ENCODE assay signal across 14 cellular contexts in genomic region chr12:2432856-2433255, GRCh38.
DNase-seq lines count a peak whose midpoint lies in the region; ATAC-seq and TF ChIP-seq lines count a peak whose summit lies in the region.
"Had no signal": no experiment of that assay in that cellular context is flagged by ENCODE, and none has a peak within 500 bp of the region (broad histone marks: within the 10 kb centered on the region; RNA-seq: fewer than 3 reads in every experiment).

No MANE protein-coding gene starts in this region.

- WGBS in aorta, 2 donors, result 84 to 89% methylated on average over 5 of the region's 5 CpGs

- no peak overlapping the region for H3K9ac ChIP-seq in muscle layer of colon (ENCODE audit: low read length)

- H3K4me3 ChIP-seq in left ventricle myocardium inferior (no peak overlapping the region), right atrium auricular region (no peak overlapping the region), muscle layer of colon (ENCODE audit: low read depth in 1 of 2, low read length in 2 of 2) (no peak overlapping the region), thoracic aorta (no peak overlapping the region), aorta (ENCODE audit: low read length in 2 of 2) (no peak overlapping the region)
- H3K4me3 ChIP-seq: A549, GM23338 had no signal

- intact Hi-C loops in left ventricle myocardium inferior (cut with micrococcal nuclease), result no loop called here
- intact Hi-C loops in aorta (cut with DNase I), result no loop called here

- peaks cover 81% of the 10 kb centered on the region for H3K4me1 ChIP-seq in left ventricle myocardium inferior
- peaks cover 0 to 27% of the 10 kb centered on the region in 2 donors for H3K4me1 ChIP-seq in right atrium auricular region
- peaks cover 87% of the 10 kb centered on the region for H3K4me1 ChIP-seq in muscle layer of colon (ENCODE audit: insufficient read depth, low read length)
- peaks cover 34 to 78% of the 10 kb centered on the region in 2 donors for H3K4me1 ChIP-seq in thoracic aorta (ENCODE audit: control insufficient read depth in 1 of 2, low read depth in 2 of 2)
- H3K4me1 ChIP-seq in aorta (ENCODE audit: control insufficient read depth in 1 of 2, insufficient read depth in 2 of 2, low read length in 2 of 2), result peaks cover 4 to 7% of the 10 kb centered on the region in 2 donors
- H3K4me1 ChIP-seq: A549 had no signal

- H3K9me3 ChIP-seq in left ventricle myocardium inferior (replicated peaks) (no peaks in the 10 kb centered on the region), right atrium auricular region (no peaks in the 10 kb centered on the region), muscle layer of colon (ENCODE audit: low read length) (no peaks in the 10 kb centered on the region), thoracic aorta (no peaks in the 10 kb centered on the region), aorta (ENCODE audit: control insufficient read depth, low read length) (no peaks in the 10 kb centered on the region)
- H3K9me3 ChIP-seq: A549, BE2C had no signal

- no peaks in the 10 kb centered on the region for H3K36me3 ChIP-seq in left ventricle myocardium inferior
- H3K36me3 ChIP-seq in right atrium auricular region, result no peaks in the 10 kb centered on the region
- H3K36me3 ChIP-seq in muscle layer of colon (ENCODE audit: insufficient read depth, low read length), result no peaks in the 10 kb centered on the region
- no peaks in the 10 kb centered on the region for H3K36me3 ChIP-seq in thoracic aorta
- H3K36me3 ChIP-seq in aorta (ENCODE audit: control insufficient read depth in 1 of 2, insufficient read depth in 2 of 2, low read length in 1 of 2), result no peaks in the 10 kb centered on the region
- H3K36me3 ChIP-seq: BE2C had no signal

- DNase-seq in left ventricle myocardium inferior (no peak), right atrium auricular region (ENCODE audit: low spot score) (no peak), thoracic aorta (ENCODE audit: low spot score) (no peak), aorta (no peak), middle frontal gyrus (ENCODE audit: extremely low spot score, low spot score) (no peak), COR-L47 (lab: John Stamatoyannopoulos, UW) (no peak)
- DNase-seq: BE2C; CD4-positive, alpha-beta memory T cell; H7 had no signal

- TF ChIP-seq CTCF in left ventricle myocardium inferior (IDR thresholded peaks at IDR 0.05; ENCODE audit: borderline replicate concordance) (no peak), right atrium auricular region (IDR thresholded peaks at IDR 0.05) (no peak), thoracic aorta (IDR thresholded peaks at IDR 0.05) (no peak)

- no peaks in the 10 kb centered on the region for H3K27me3 ChIP-seq in left ventricle myocardium inferior (ENCODE audit: low read depth)
- no peaks in the 10 kb centered on the region for H3K27me3 ChIP-seq in right atrium auricular region
- no peaks in the 10 kb centered on the region for H3K27me3 ChIP-seq in muscle layer of colon (ENCODE audit: control insufficient read depth in 1 of 2, insufficient read depth in 2 of 2, low read length in 2 of 2)
- H3K27me3 ChIP-seq in thoracic aorta (replicated peaks; ENCODE audit: insufficient read depth), result no peaks in the 10 kb centered on the region
- no peaks in the 10 kb centered on the region for H3K27me3 ChIP-seq in aorta (ENCODE audit: control insufficient read depth in 1 of 2, insufficient read depth in 2 of 2, low read length in 1 of 2)
- H3K27me3 ChIP-seq: BE2C had no signal

- ATAC-seq in thoracic aorta (ENCODE audit: insufficient number of reproducible peaks, low FRiP score, low read depth) (no peak), aorta (ENCODE audit: low FRiP score) (no peak), GM21737 (IDR thresholded peaks at IDR 0.05; ENCODE audit: unreplicated experiment) (no peak)
- ATAC-seq: A549, GM23338 had no signal

- H3K27ac ChIP-seq in left ventricle myocardium inferior (replicated peaks), result peak overlapping the region; percentile 32
- H3K27ac ChIP-seq in right atrium auricular region, result no peak overlapping the region
- peak overlapping the region; percentile 68 for H3K27ac ChIP-seq in muscle layer of colon (ENCODE audit: low read depth, low read length)
- H3K27ac ChIP-seq in thoracic aorta, result peak overlapping the region; percentile 90 to 95
- H3K27ac ChIP-seq in aorta (ENCODE audit: low read depth in 1 of 2, low read length in 2 of 2), result peak overlapping the region; percentile 17 to 45
- H3K27ac ChIP-seq: A549, C4-2B had no signal

Comparison
In these comparisons a context has a peak if more than half of its experiments do, and no peak if none do; other contexts are left out.
1. H3K27ac ChIP-seq: peak in left ventricle myocardium inferior (single experiment), muscle layer of colon (single experiment), thoracic aorta (2 of 2) and aorta (2 of 2); none in right atrium auricular region (0 of 2).